ENCODE assay signal across 8 cellular contexts in the genomic region with DNA sequence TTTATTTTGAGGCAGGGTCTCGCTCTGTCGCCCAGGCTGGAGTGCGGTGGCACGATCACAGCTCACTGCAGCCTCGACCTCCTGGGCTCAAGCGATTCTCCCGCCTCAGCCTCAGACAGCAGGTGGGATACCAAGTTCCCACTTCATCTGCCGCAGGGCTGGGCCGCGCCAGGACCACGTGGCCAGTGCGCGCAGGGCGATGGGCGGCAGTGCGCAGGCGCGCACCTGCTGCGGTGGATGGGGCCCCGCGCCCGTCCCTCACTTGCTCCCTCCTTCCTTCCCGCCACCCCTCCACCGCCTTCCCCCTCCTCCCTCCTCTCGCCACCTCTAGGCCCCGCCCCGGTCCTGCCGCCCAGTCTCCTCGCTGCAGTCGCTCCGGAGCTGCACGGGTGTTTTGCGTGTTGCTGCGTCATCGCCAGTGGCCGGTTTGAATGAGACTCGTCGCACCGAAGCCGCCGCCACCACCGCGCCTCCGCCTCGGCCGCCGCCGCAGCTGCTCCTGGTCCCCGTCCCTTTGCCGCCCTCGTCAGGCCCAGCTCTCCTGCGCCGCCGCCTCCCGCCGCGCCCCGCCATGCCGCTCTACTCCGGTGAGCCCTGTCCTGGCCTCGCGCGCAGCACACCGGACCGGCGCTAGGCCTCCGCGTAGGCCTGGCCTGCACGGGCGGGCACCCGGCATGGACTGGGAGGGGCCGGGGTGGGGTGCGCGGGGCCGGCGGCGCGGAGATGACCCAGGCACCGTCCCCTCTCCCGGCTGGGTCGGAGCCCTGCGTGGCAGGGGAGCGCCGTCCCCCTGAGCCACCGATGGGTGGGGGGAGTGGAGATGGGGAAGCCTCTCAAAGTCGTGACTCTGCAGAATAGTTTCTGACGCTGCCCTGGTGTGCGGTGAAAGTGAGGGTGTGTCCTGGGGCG. TPM values are rescaled to one million over a fixed set of nuclear protein-coding genes. Genes with fewer than 3 reads are reported as not detected.
A peak's percentile ranks its signal among the peaks of the same experiment; 100 is the strongest.
DNase-seq lines count a peak whose midpoint lies in the region; ATAC-seq, FAIRE-seq and TF ChIP-seq lines count a peak whose summit lies in the region.

A gene (plus strand): TSS at position 430 of the 909 bp plus-strand sequence. CDS start 142 bp downstream, at position 572.

- BruUV-seq in IMR-90 (replicated peaks; lab: Mats Ljungman, UMichigan) (no TSS peak), OCI-LY7 (replicated peaks; lab: Mats Ljungman, UMichigan) (no TSS peak), endothelial cell of umbilical vein (replicated peaks; lab: Mats Ljungman, UMichigan) (no TSS peak)

- peaks cover 2% of the 10 kb centered on the region; the same call in 1 of the 2 replicates for H3K36me3 ChIP-seq in IMR-90 (ENCODE audit: control insufficient read depth, insufficient read depth, low read length)
- H3K36me3 ChIP-seq in OCI-LY7 (ENCODE audit: insufficient read depth, low read length): peaks cover 27% of the 10 kb centered on the region
- H3K36me3 ChIP-seq in endothelial cell of umbilical vein (ENCODE audit: control insufficient read depth in 2 of 2, extremely low read depth in 1 of 2, insufficient read depth in 2 of 2, low read length in 2 of 2): no peaks in the 10 kb centered on the region

- H2BK5ac ChIP-seq in IMR-90 (ENCODE audit: low read depth, low read length, poor library complexity, severe bottlenecking): peak within 1 kb of the TSS; percentile 61

- H3K27ac ChIP-seq in IMR-90 (ENCODE audit: insufficient read depth, low read length): peak within 1 kb of the TSS; percentile 67
- H3K27ac ChIP-seq in OCI-LY7 (ENCODE audit: low read depth, low read length, poor library complexity, severe bottlenecking): peak within 1 kb of the TSS; percentile 60
- peak within 1 kb of the TSS; percentile 34 for H3K27ac ChIP-seq in endothelial cell of umbilical vein (ENCODE audit: insufficient read depth, low read depth, low read length)

- CTCF ChIA-PET in IMR-90 (lab: Yijun Ruan, JAX): no interaction called here
- CTCF ChIA-PET in OCI-LY7 (lab: Charles Lee; ENCODE audit: unreplicated experiment): no interaction called here
- CTCF ChIA-PET in endothelial cell of umbilical vein (lab: Charles Lee): interaction anchor here (0.6 to 0.9 kb wide), 2 partner anchors 12 to 466 kb away, joined by 3 read pairs; no protein-coding TSS in a partner anchor

- peak within 1 kb of the TSS; percentile 45 for H2AK5ac ChIP-seq in IMR-90 (ENCODE audit: low read depth, low read length)

- TF ChIP-seq CTCF in IMR-90 (conservative IDR thresholded peaks at IDR 0.05; ENCODE audit: low read depth, low read length) (no peak), OCI-LY7 (conservative IDR thresholded peaks at IDR 0.05; ENCODE audit: low read length) (0 out of 2 replicates have a peak, but pooled peaks have one; percentile 15), endothelial cell of umbilical vein (IDR thresholded peaks at IDR 0.05; ENCODE audit: extremely low read depth in 1 of 2, insufficient read depth in 1 of 2, low read depth in 1 of 2, low read length in 2 of 2) (no peak)

- ATAC-seq in GM21529 (IDR thresholded peaks at IDR 0.05; ENCODE audit: unreplicated experiment) (peak; percentile 91), IMR-90 (ENCODE audit: low read depth) (peak; percentile 97)

- H3K4me2 ChIP-seq in IMR-90 (ENCODE audit: low read depth, low read length) (peak within 1 kb of the TSS; percentile 96), OCI-LY7 (ENCODE audit: low read length) (peak within 1 kb of the TSS; percentile 93), endothelial cell of umbilical vein (ENCODE audit: insufficient read depth, low read length) (peak within 1 kb of the TSS; percentile 90)

- H3K56ac ChIP-seq in IMR-90 (ENCODE audit: extremely low read depth, insufficient read depth, low read length): peak within 1 kb of the TSS; percentile 54

- in situ Hi-C loops in IMR-90 (cut with MboI; ENCODE audit: low sequenced_read_pairs): no loop called here

- TF ChIP-seq RAD21 in IMR-90 (IDR thresholded peaks at IDR 0.05; ENCODE audit: low read length): no peak

- peak within 1 kb of the TSS; percentile 98 for H2AFZ ChIP-seq in IMR-90 (replicated peaks; ENCODE audit: low read length, poor library complexity)
- H2AFZ ChIP-seq in OCI-LY7 (ENCODE audit: low read length): peak within 1 kb of the TSS; percentile 64
- peak within 1 kb of the TSS; percentile 74 for H2AFZ ChIP-seq in endothelial cell of umbilical vein (ENCODE audit: low read depth, low read length)

- H4K5ac ChIP-seq in IMR-90 (ENCODE audit: low read depth, low read length): peak within 1 kb of the TSS; percentile 37

- H3K18ac ChIP-seq in IMR-90 (ENCODE audit: low read depth, low read length): no peak within 1 kb of the TSS

- H3K79me1 ChIP-seq in IMR-90 (ENCODE audit: low read depth in 1 of 2, low read length in 2 of 2): peaks cover 0 to 18% of the 10 kb centered on the region in 2 experiments; a peak in 2 of 4 replicates

- no peak within 1 kb of the TSS for H2BK120ac ChIP-seq in IMR-90 (ENCODE audit: low read depth, low read length)

- TF ChIP-seq POLR2A in IMR-90 (IDR thresholded peaks at IDR 0.05; ENCODE audit: low read depth, low read length) (peak; percentile 85), endothelial cell of umbilical vein (IDR thresholded peaks at IDR 0.05; ENCODE audit: low read depth, low read length) (peak; percentile 54)

- H4K91ac ChIP-seq in IMR-90 (ENCODE audit: insufficient read depth, low read depth, low read length): peak within 1 kb of the TSS; percentile 54

- H3K4ac ChIP-seq in IMR-90 (ENCODE audit: low read depth, low read length): peak within 1 kb of the TSS; percentile 85

- no peaks in the 10 kb centered on the region for H3K4me1 ChIP-seq in IMR-90 (ENCODE audit: control insufficient read depth, insufficient read depth, low read length)
- peaks cover 30% of the 10 kb centered on the region for H3K4me1 ChIP-seq in OCI-LY7 (ENCODE audit: insufficient read depth, low read length, poor library complexity, severe bottlenecking)
- H3K4me1 ChIP-seq in endothelial cell of umbilical vein (ENCODE audit: control insufficient read depth, extremely low read depth, insufficient read depth, low read length): peaks cover 13% of the 10 kb centered on the region

- no peaks in the 10 kb centered on the region for H3K9me2 ChIP-seq in OCI-LY7 (ENCODE audit: insufficient read depth, low read length)

- H2BK15ac ChIP-seq in IMR-90 (ENCODE audit: low read depth, low read length): no peak within 1 kb of the TSS

- 1% methylated on average over 17 of the region's 89 CpGs; no CpG with 5 or more reads in 1 of the 2 experiments for WGBS in IMR-90 (ENCODE audit: extremely low coverage in 2 of 2, insufficient read length in 1 of 2), 2 experiments

- H2AK9ac ChIP-seq in IMR-90 (replicated peaks; ENCODE audit: low read depth, low read length, poor library complexity): peak within 1 kb of the TSS; percentile 95

- peak within 1 kb of the TSS; percentile 91 for H3K9ac ChIP-seq in IMR-90 (ENCODE audit: low read depth, low read length)
- peak within 1 kb of the TSS; percentile 74 for H3K9ac ChIP-seq in endothelial cell of umbilical vein (replicated peaks; ENCODE audit: extremely low read depth, insufficient read depth, low read length)

- H4K20me1 ChIP-seq in IMR-90 (ENCODE audit: insufficient read depth, low read length): peaks cover 20% of the 10 kb centered on the region
- peaks cover 10% of the 10 kb centered on the region; the same call in 1 of the 2 replicates for H4K20me1 ChIP-seq in OCI-LY7 (ENCODE audit: insufficient read depth, low read length)
- H4K20me1 ChIP-seq in endothelial cell of umbilical vein (replicated peaks; ENCODE audit: control insufficient read depth, extremely low read depth, insufficient read depth, low read length): peaks cover 5% of the 10 kb centered on the region

- intact Hi-C loops in IMR-90 (cut with micrococcal nuclease): no loop called here
- intact Hi-C loops in OCI-LY7 (cut with micrococcal nuclease; ENCODE audit: unreplicated experiment): loop anchor here (1.0 kb wide), 1 partner anchor 110 kb away; a partner anchor contains a TSS
- intact Hi-C loops in endothelial cell of umbilical vein (cut with micrococcal nuclease): loop anchor here (1.0 kb wide), 1 partner anchor 110 kb away; a partner anchor contains a TSS

- peak within 1 kb of the TSS; percentile 84 for H3K14ac ChIP-seq in IMR-90 (replicated peaks; ENCODE audit: low read depth, low read length)

- peak within 1 kb of the TSS; percentile 91 for H4K8ac ChIP-seq in IMR-90 (ENCODE audit: low read depth in 2 of 2, low read length in 2 of 2)

- DNase-seq in DMS114 treated with DMSO at 0.1 percent for 48 hours (lab: John Stamatoyannopoulos, UW; ENCODE audit: unreplicated experiment): peak; percentile 90
- peak; percentile 96 for DNase-seq in IMR-90
- peak; percentile 97 for DNase-seq in OCI-LY7 (ENCODE audit: low spot score)
- DNase-seq in activated T-cell treated with anti-CD3 and anti-CD28 coated beads for 1 hour (ENCODE audit: low read depth): peak; percentile 91
- DNase-seq in endothelial cell of umbilical vein (ENCODE audit: low read depth, low spot score): peak; percentile 98
- DNase-seq in midbrain (lab: John Stamatoyannopoulos, UW): peak; percentile 94
- DNase-seq in stimulated activated CD8-positive, alpha-beta memory T cell treated with anti-CD3 and anti-CD28 coated beads, Interleukin-15, amount 100 ng/mL, for 48 hours (ENCODE audit: low read depth in 2 of 2): peak; percentile 95 to 98

- dilution Hi-C loops in IMR-90 (cut with HindIII; ENCODE audit: low sequenced_read_pairs, unreplicated experiment): no loop called here
- dilution Hi-C loops in endothelial cell of umbilical vein (cut with MboI; ENCODE audit: extremely low pct_ligation_motif_present, low sequenced_read_pairs): no loop called here

- no peaks in the 10 kb centered on the region for H3K9me3 ChIP-seq in IMR-90 (ENCODE audit: control insufficient read depth, insufficient read depth, low read length)
- H3K9me3 ChIP-seq in OCI-LY7 (ENCODE audit: low read length): no peaks in the 10 kb centered on the region
- no peaks in the 10 kb centered on the region for H3K9me3 ChIP-seq in endothelial cell of umbilical vein (replicated peaks; ENCODE audit: control insufficient read depth, insufficient read depth, low read length)

- H3K79me2 ChIP-seq in OCI-LY7 (ENCODE audit: insufficient read depth, low read depth, low read length) (peaks cover 50% of the 10 kb centered on the region), endothelial cell of umbilical vein (ENCODE audit: control insufficient read depth, insufficient read depth, low read length) (peaks cover 48% of the 10 kb centered on the region)

- no peaks in the 10 kb centered on the region for H3K27me3 ChIP-seq in IMR-90 (ENCODE audit: control insufficient read depth, insufficient read depth, low read length)
- peaks cover 0 to 1% of the 10 kb centered on the region in 2 experiments for H3K27me3 ChIP-seq in endothelial cell of umbilical vein (ENCODE audit: control insufficient read depth in 2 of 2, insufficient read depth in 2 of 2, low read length in 2 of 2)

- H3K4me3 ChIP-seq in IMR-90 (ENCODE audit: insufficient read depth, low read depth, low read length): peak within 1 kb of the TSS; percentile 90
- H3K4me3 ChIP-seq in OCI-LY7 (ENCODE audit: low read depth, low read length, poor library complexity, severe bottlenecking): peak within 1 kb of the TSS; percentile 94
- H3K4me3 ChIP-seq in endothelial cell of umbilical vein (replicated peaks in 1 of 3; ENCODE audit: insufficient read depth in 1 of 3, low read depth in 1 of 3, low read length in 3 of 3): peak within 1 kb of the TSS; percentile 64 to 100 (median 81)

- peak within 1 kb of the TSS; percentile 83 for H3K23ac ChIP-seq in IMR-90 (ENCODE audit: low read depth, low read length)

- POLR2A ChIA-PET in IMR-90 (lab: Charles Lee; ENCODE audit: unreplicated experiment): interaction anchor here (0.6 to 0.7 kb wide), 2 partner anchors 11 to 351 kb away, joined by 4 to 6 read pairs; no protein-coding TSS in a partner anchor
- POLR2A ChIA-PET in OCI-LY7 (lab: Charles Lee): interaction anchor here (0.6 to 2.1 kb wide), 6 partner anchors 12 to 111 kb away, joined by 3 to 8 read pairs (median 6); a partner anchor contains a TSS
- POLR2A ChIA-PET in endothelial cell of umbilical vein (lab: Charles Lee): interaction anchor here (0.7 kb wide), 2 partner anchors 9 to 12 kb away, joined by 7 to 9 read pairs; no protein-coding TSS in a partner anchor

- H2BK20ac ChIP-seq in IMR-90 (ENCODE audit: low read depth, low read length): no peak within 1 kb of the TSS

- FAIRE-seq in endothelial cell of umbilical vein (lab: Jason Lieb, UNC): peak; percentile 87

- H3K9me1 ChIP-seq in IMR-90 (ENCODE audit: insufficient read depth, low read length) (no peaks in the 10 kb centered on the region), endothelial cell of umbilical vein (replicated peaks; ENCODE audit: control insufficient read depth, extremely low read depth, insufficient read depth, low read length) (no peaks in the 10 kb centered on the region)

RNA-seq across cellular contexts. Expression of the gene that starts here (rescaled TPM):
- total RNA-seq in IMR-90 (2012; rRNA removed) (11.5 and 25.8 TPM in 2 replicates), OCI-LY7 (2022) (86.9 and 88.3 TPM in 2 replicates), endothelial cell of umbilical vein (86.1 and 98.4 TPM in 2 replicates)
- polyA plus RNA-seq in IMR-90 (2012; rRNA removed) (26.7 and 32.4 TPM in 2 replicates), endothelial cell of umbilical vein (9.9 and 13.2 TPM in 2 replicates)
- polyA plus RNA-seq in IMR-90 (2012; cell fraction: cytosol; rRNA removed): 5.0 and 6.3 TPM in 2 replicates
- polyA plus RNA-seq in IMR-90 (2012; cell fraction: nucleus; rRNA removed; ENCODE audit: low replicate concordance): 4.2 and 22.0 TPM in 2 replicates
- total RNA-seq in OCI-LY7 (2014; rRNA removed; shearing (Covaris generic)): 18.4 and 21.3 TPM in 2 replicates
- 26.3 and 29.0 TPM in 2 replicates for polyA plus RNA-seq in endothelial cell of umbilical vein (2011; cell fraction: cytosol; rRNA removed)
- polyA plus RNA-seq in endothelial cell of umbilical vein (2011; cell fraction: nucleus; rRNA removed): 34.1 and 51.2 TPM in 2 replicates
- polyA plus RNA-seq in endothelial cell of umbilical vein (2012): 60.8 and 98.0 TPM in 2 replicates
- polyA minus RNA-seq in endothelial cell of umbilical vein: 15.7 and 17.9 TPM in 2 replicates
- 24.5 TPM for polyA minus RNA-seq in endothelial cell of umbilical vein (2011; cell fraction: cytosol; rRNA and poly(A)+ RNA removed)
- polyA minus RNA-seq in endothelial cell of umbilical vein (2011; cell fraction: nucleus; rRNA and poly(A)+ RNA removed): 26.3 and 36.8 TPM in 2 replicates

Comparison
In these comparisons a context has a peak if more than half of its experiments do, and no peak if none do; other contexts are left out.
1. Peak in every context shown above with its lines: DNase-seq, ATAC-seq, H3K4me3 ChIP-seq and H3K27ac ChIP-seq.